In genomic region chr9:124857533-124858162, GRCh38 we compare ENCODE assay signal across 28 cellular contexts. TPM values are rescaled to one million over a fixed set of nuclear protein-coding genes. Genes with fewer than 3 reads are reported as not detected.
DNase-seq lines count a peak whose midpoint lies in the region; ATAC-seq, FAIRE-seq and TF ChIP-seq lines count a peak whose summit lies in the region.
"Had no signal": no experiment of that assay in that cellular context is flagged by ENCODE, and none has a peak within 500 bp of the region (broad histone marks: within the 10 kb centered on the region; RNA-seq: fewer than 3 reads in every experiment).

No MANE protein-coding gene starts in this region.

- no peaks in the 10 kb centered on the region for H3K9me3 ChIP-seq in astrocyte (ENCODE audit: insufficient read depth, low read depth, low read length)
- H3K9me3 ChIP-seq in trophoblast cell (ENCODE audit: insufficient read depth, low read depth, low read length): no peaks in the 10 kb centered on the region
- H3K9me3 ChIP-seq: heart left ventricle had no signal

- H3K4me1 Mint-ChIP-seq in activated T-cell treated with anti-CD3 and anti-CD28 coated beads, Interleukin-2, amount 50 U/mL, for 4 hours (ENCODE audit: low read depth): peaks cover 48% of the 10 kb centered on the region
- peaks cover 27% of the 10 kb centered on the region for H3K4me1 Mint-ChIP-seq in astrocyte (ENCODE audit: low read depth, unreplicated experiment)

- peaks cover 39% of the 10 kb centered on the region for H3K79me2 ChIP-seq in astrocyte (ENCODE audit: insufficient read depth, low read length)
- H3K79me2 ChIP-seq in trophoblast cell (ENCODE audit: control insufficient read depth, insufficient read depth, low read length, poor library complexity): peaks cover 16% of the 10 kb centered on the region

- H3K27ac Mint-ChIP-seq in astrocyte (ENCODE audit: unreplicated experiment): no peak overlapping the region

- H3K4me3 ChIP-seq in astrocyte (ENCODE audit: insufficient read depth, low read depth, low read length) (no peak overlapping the region), trophoblast cell (ENCODE audit: low read depth, low read length) (no peak overlapping the region)
- H3K4me3 ChIP-seq: heart left ventricle had no signal

- no peak overlapping the region for H4K12ac ChIP-seq in trophoblast cell (ENCODE audit: low read depth, low read length)

- H3K9ac ChIP-seq in astrocyte (ENCODE audit: low read length): peak overlapping the region; percentile 98
- H3K9ac ChIP-seq in trophoblast cell (ENCODE audit: low read length): peak overlapping the region; percentile 53
- H3K9ac ChIP-seq: parathyroid adenoma had no signal

- no peak overlapping the region for H2BK5ac ChIP-seq in trophoblast cell (ENCODE audit: low read depth, low read length, poor library complexity)

- H3K4ac ChIP-seq in trophoblast cell (ENCODE audit: low read depth, low read length): no peak overlapping the region

- no peak overlapping the region for H4K8ac ChIP-seq in trophoblast cell (ENCODE audit: low read depth, low read length)

- H2AFZ ChIP-seq in astrocyte (ENCODE audit: low read depth, low read length): no peak overlapping the region
- H2AFZ ChIP-seq in trophoblast cell (ENCODE audit: insufficient read depth, low read length, poor library complexity): no peak overlapping the region
- H2AFZ ChIP-seq: parathyroid adenoma had no signal

- no peak for ATAC-seq in activated T-cell treated with anti-CD3 and anti-CD28 coated beads, Interleukin-2, amount 50 U/mL, for 4 hours
- ATAC-seq: heart left ventricle, left lobe of liver, natural killer cell, SK-N-SH treated with all-trans-retinoic acid at 6 μM for 48 hours had no signal

- H3K18ac ChIP-seq in trophoblast cell (ENCODE audit: low read length): no peak overlapping the region

- no peaks in the 10 kb centered on the region for H3K27me3 Mint-ChIP-seq in activated T-cell treated with anti-CD3 and anti-CD28 coated beads, Interleukin-2, amount 50 U/mL, for 4 hours (ENCODE audit: low read depth)
- no peaks in the 10 kb centered on the region for H3K27me3 Mint-ChIP-seq in astrocyte (ENCODE audit: low read depth, unreplicated experiment)

- H4K20me1 ChIP-seq in astrocyte (ENCODE audit: insufficient read depth, low read length): peaks cover 61% of the 10 kb centered on the region

- no peak overlapping the region for H3K14ac ChIP-seq in trophoblast cell (ENCODE audit: low read length)

- TF ChIP-seq CTCF in astrocyte (IDR thresholded peaks at IDR 0.05; ENCODE audit: insufficient read depth, low read depth, low read length): no peak

- FAIRE-seq in astrocyte (lab: Jason Lieb, UNC): no peak

- peaks cover 30% of the 10 kb centered on the region for H3K36me3 ChIP-seq in astrocyte (ENCODE audit: insufficient read depth, low read length)
- H3K36me3 ChIP-seq in trophoblast cell (ENCODE audit: control insufficient read depth in 1 of 2, insufficient read depth in 2 of 2, low read length in 2 of 2): peaks cover 44 to 50% of the 10 kb centered on the region in 2 experiments

- H3K9me3 Mint-ChIP-seq in activated T-cell treated with anti-CD3 and anti-CD28 coated beads, Interleukin-2, amount 50 U/mL, for 4 hours: no peaks in the 10 kb centered on the region
- no peaks in the 10 kb centered on the region for H3K9me3 Mint-ChIP-seq in astrocyte (ENCODE audit: unreplicated experiment)
- H3K9me3 Mint-ChIP-seq: CD14-positive monocyte, natural killer cell had no signal

- no peak overlapping the region for H2BK12ac ChIP-seq in trophoblast cell (ENCODE audit: low read length)

- no peak overlapping the region for H4K91ac ChIP-seq in trophoblast cell (ENCODE audit: low read depth, low read length)

- H3K4me3 Mint-ChIP-seq in activated T-cell treated with anti-CD3 and anti-CD28 coated beads, Interleukin-2, amount 50 U/mL, for 4 hours: peak overlapping the region; percentile 59
- peak overlapping the region; percentile 20 for H3K4me3 Mint-ChIP-seq in astrocyte (ENCODE audit: unreplicated experiment)
- H3K4me3 Mint-ChIP-seq: CD14-positive monocyte, natural killer cell had no signal

- H3K27ac ChIP-seq in astrocyte (ENCODE audit: low read depth, low read length) (no peak overlapping the region), trophoblast cell (ENCODE audit: low read depth, low read length) (no peak overlapping the region)
- H3K27ac ChIP-seq: heart left ventricle, parathyroid adenoma had no signal

- H3K4me2 ChIP-seq in astrocyte (ENCODE audit: low read length): no peak overlapping the region
- H3K4me2 ChIP-seq in trophoblast cell (ENCODE audit: low read length): no peak overlapping the region

- H3K4me1 ChIP-seq in astrocyte (ENCODE audit: insufficient read depth, low read length): peaks cover 24% of the 10 kb centered on the region
- H3K4me1 ChIP-seq in trophoblast cell (ENCODE audit: control insufficient read depth in 1 of 2, insufficient read depth in 2 of 2, low read length in 2 of 2): peaks cover 8 to 15% of the 10 kb centered on the region in 2 experiments

- WGBS in trophoblast cell (ENCODE audit: extremely low coverage, insufficient coverage, insufficient read length): no CpG with 5 or more reads among the region's 24 CpGs

- H3K23ac ChIP-seq in trophoblast cell (ENCODE audit: low read length): no peak overlapping the region

- peaks cover 14% of the 10 kb centered on the region for H3K79me1 ChIP-seq in trophoblast cell (ENCODE audit: low read length)

- H2AK5ac ChIP-seq in trophoblast cell (ENCODE audit: low read length): no peak overlapping the region

- intact Hi-C loops in posterior vena cava (cut with DNase I): loop anchor here (10.0 kb wide), 2 partner anchors 507 to 517 kb away; no protein-coding TSS in a partner anchor

- no peak overlapping the region for H2BK120ac ChIP-seq in trophoblast cell (ENCODE audit: insufficient read depth, low read length, poor library complexity)

- H3K27me3 ChIP-seq in astrocyte (ENCODE audit: insufficient read depth, low read length) (no peaks in the 10 kb centered on the region), trophoblast cell (ENCODE audit: insufficient read depth, low read length) (no peaks in the 10 kb centered on the region)
- H3K27me3 ChIP-seq: heart left ventricle had no signal

- DNase-seq in activated T-cell treated with anti-CD3 and anti-CD28 coated beads, Interleukin-2, amount 50 U/mL, for 4 hours: no peak
- no peak for DNase-seq in activated T-cell treated with anti-CD3 and anti-CD28 coated beads, Interleukin-2, amount 50 U/mL, for 1 hour
- DNase-seq in NAMALWA (ENCODE audit: low spot score): peak; percentile 63
- no peak for DNase-seq in astrocyte (ENCODE audit: low read depth)
- no peak for DNase-seq in trophoblast cell
- DNase-seq in posterior vena cava (ENCODE audit: low spot score): no peak
- DNase-seq in EL: no peak
- no peak for DNase-seq in stimulated activated CD4-positive, alpha-beta T cell treated with anti-CD3 and anti-CD28 coated beads, Interleukin-4, amount 100 ng/mL, for 24 hours
- DNase-seq: ACHN; activated effector memory CD4-positive, alpha-beta T cell treated with Interleukin-2 at 50 U/mL for 16 hours; anterior cingulate cortex; central memory CD4-positive, alpha-beta T cell; GDM1; HCEC 1CT; KG1; natural killer cell; NCI-H1436 treated with DMSO at 0.1 percent for 48 hours; NCI-H2171; NCI-H524; T-helper 9 cell had no signal

- H3K36me3 Mint-ChIP-seq in activated T-cell treated with anti-CD3 and anti-CD28 coated beads, Interleukin-2, amount 50 U/mL, for 4 hours (ENCODE audit: insufficient read depth): peaks cover 43% of the 10 kb centered on the region
- H3K36me3 Mint-ChIP-seq in astrocyte (ENCODE audit: low read depth, unreplicated experiment): peaks cover 20% of the 10 kb centered on the region
- H3K36me3 Mint-ChIP-seq: natural killer cell had no signal

RNA-seq across cellular contexts. Expression of gene RPL35, which starts 4.1 kb away (rescaled TPM):
- 1,000 to 10,000 TPM; 2,385 to 2,622 (median 2,487) TPM for total RNA-seq in activated T-cell treated with anti-CD3 and anti-CD28 coated beads, Interleukin-2, amount 50 U/mL, for 4 hours
- 1,209 and 1,259 TPM in 2 replicates for total RNA-seq in astrocyte
- polyA plus RNA-seq in trophoblast cell (2013): 3,251 and 3,406 TPM in 2 replicates
- total RNA-seq in posterior vena cava: 1,000 to 10,000 TPM in 1 of 2 donors, 100 to 1,000 TPM in 1; 997 to 1,074 TPM

RNA-seq across cellular contexts. Expression of gene ARPC5L, which starts 4.3 kb away (rescaled TPM):
- total RNA-seq in activated T-cell treated with anti-CD3 and anti-CD28 coated beads, Interleukin-2, amount 50 U/mL, for 4 hours: 100 to 1,000 TPM; 131 to 146 (median 146) TPM
- total RNA-seq in astrocyte (56.0 and 57.0 TPM in 2 replicates), posterior vena cava (10 to 100 TPM; 23.1 to 23.4 TPM)
- 60.3 and 60.7 TPM in 2 replicates for polyA plus RNA-seq in trophoblast cell (2013)

RNA-seq across cellular contexts. Expression of gene WDR38, which starts 4.4 kb away (rescaled TPM):
- total RNA-seq in activated T-cell treated with anti-CD3 and anti-CD28 coated beads, Interleukin-2, amount 50 U/mL, for 4 hours: not detected
- total RNA-seq in astrocyte (not detected in 2 replicates), posterior vena cava (not detected)
- 0.05 and 0.06 TPM in 2 replicates for polyA plus RNA-seq in trophoblast cell (2013)
- total RNA-seq: activated CD8-positive, alpha-beta memory T cell treated with anti-CD3 and anti-CD28 coated beads for 36 hours; epithelial cell of proximal tubule; fibroblast of villous mesenchyme; heart left ventricle; left lobe of liver; natural killer cell had no signal
- polyA plus RNA-seq: CD14-positive monocyte had no signal
